In genomic region chr5:177553671-177554429, GRCh38 we compare ENCODE assay signal across 8 cellular contexts. TPM values are rescaled to one million over a fixed set of nuclear protein-coding genes. Genes with fewer than 3 reads are reported as not detected.
DNase-seq lines count a peak whose midpoint lies in the region; ATAC-seq and TF ChIP-seq lines count a peak whose summit lies in the region.

No MANE protein-coding gene starts in this region.

- DNase-seq in Ammon's horn (ENCODE audit: low spot score) (peak; percentile 34), GM19238 (ENCODE audit: insufficient read length, low spot score) (peak; percentile 75), colonic mucosa (peak; percentile 61), lower leg skin (ENCODE audit: low spot score in 2 of 2) (peak; percentile 30 to 92), NCI-H1092 (lab: John Stamatoyannopoulos, UW) (no peak)
- peak in 2 of 3 experiments; percentile 8 to 24 for DNase-seq in stimulated activated CD4-positive, alpha-beta T cell treated with anti-CD3 and anti-CD28 coated beads, TNF-alpha, amount 100 ng/mL, for 4 hours (ENCODE audit: low read depth in 3 of 3)

- H3K4me3 ChIP-seq in WI38 (ENCODE audit: low read depth, low read length) (peak overlapping the region; percentile 92), colonic mucosa (peak overlapping the region; percentile 97), lower leg skin (ENCODE audit: low read depth, poor library complexity, severe bottlenecking) (peak overlapping the region; percentile 73)

- H3K36me3 ChIP-seq in colonic mucosa: no peaks in the 10 kb centered on the region

- TF ChIP-seq CTCF in WI38 (IDR thresholded peaks at IDR 0.05; ENCODE audit: low read depth, low read length) (no peak), colonic mucosa (IDR thresholded peaks at IDR 0.05) (no peak), lower leg skin (IDR thresholded peaks at IDR 0.05) (no peak)

- no peaks in the 10 kb centered on the region for H3K27me3 ChIP-seq in colonic mucosa

- intact Hi-C loops in colonic mucosa (cut with DNase I) (no loop called here), lower leg skin (cut with DNase I; ENCODE audit: low total_unique reads) (no loop called here)

- peak; percentile 38 for ATAC-seq in HG03196 (IDR thresholded peaks at IDR 0.05; ENCODE audit: unreplicated experiment)

- 0 to 1% methylated on average over 35 to 37 of the region's 72 CpGs for WGBS in lower leg skin, 2 donors

- peaks cover 3% of the 10 kb centered on the region for H3K4me1 ChIP-seq in colonic mucosa

- no peaks in the 10 kb centered on the region for H3K9me3 ChIP-seq in colonic mucosa

- TF ChIP-seq POLR2A in lower leg skin (IDR thresholded peaks at IDR 0.05): no peak

- H3K27ac ChIP-seq in colonic mucosa: peak overlapping the region; percentile 69

- H3K9ac ChIP-seq in colonic mucosa (ENCODE audit: low read depth in 2 of 2, low read length in 2 of 2): peak overlapping the region; percentile 81 to 84

RNA-seq across cellular contexts. Expression of gene FAM193B, which starts 0.5 kb away (rescaled TPM):
- total RNA-seq in colonic mucosa: 10 to 100 TPM; 39.4 to 78.6 TPM
- 100 to 1,000 TPM in 1 of 4 donors, 10 to 100 TPM in 3; 57.0 to 128 (median 69.7) TPM for total RNA-seq in lower leg skin

RNA-seq across cellular contexts. Expression of gene DDX41, which starts 37.1 kb away (rescaled TPM):
- total RNA-seq in colonic mucosa (100 to 1,000 TPM in 1 of 2 donors, 10 to 100 TPM in 1; 84.3 to 134 TPM), lower leg skin (100 to 1,000 TPM in 1 of 4 donors, 10 to 100 TPM in 3; 70.7 to 108 (median 88.6) TPM)

RNA-seq across cellular contexts. Expression of gene TMED9, which starts 38.2 kb away (rescaled TPM):
- total RNA-seq in colonic mucosa (100 to 1,000 TPM; 187 to 303 TPM), lower leg skin (10 to 100 TPM; 70.4 to 95.7 (median 80.4) TPM)

RNA-seq across cellular contexts. Expression of gene DOK3, which starts 44.2 kb away (rescaled TPM):
- total RNA-seq in colonic mucosa (1 to 10 TPM; 4.1 to 8.9 TPM), lower leg skin (1 to 10 TPM; 1.5 to 4.0 (median 2.0) TPM)

RNA-seq across cellular contexts. Expression of gene B4GALT7, which starts 46.1 kb away (rescaled TPM):
- 10 to 100 TPM; 19.2 to 30.3 TPM for total RNA-seq in colonic mucosa
- total RNA-seq in lower leg skin: 10 to 100 TPM; 11.8 to 17.8 (median 16.4) TPM
